ENCODE assay signal across 1 cellular context in the genomic region with DNA sequence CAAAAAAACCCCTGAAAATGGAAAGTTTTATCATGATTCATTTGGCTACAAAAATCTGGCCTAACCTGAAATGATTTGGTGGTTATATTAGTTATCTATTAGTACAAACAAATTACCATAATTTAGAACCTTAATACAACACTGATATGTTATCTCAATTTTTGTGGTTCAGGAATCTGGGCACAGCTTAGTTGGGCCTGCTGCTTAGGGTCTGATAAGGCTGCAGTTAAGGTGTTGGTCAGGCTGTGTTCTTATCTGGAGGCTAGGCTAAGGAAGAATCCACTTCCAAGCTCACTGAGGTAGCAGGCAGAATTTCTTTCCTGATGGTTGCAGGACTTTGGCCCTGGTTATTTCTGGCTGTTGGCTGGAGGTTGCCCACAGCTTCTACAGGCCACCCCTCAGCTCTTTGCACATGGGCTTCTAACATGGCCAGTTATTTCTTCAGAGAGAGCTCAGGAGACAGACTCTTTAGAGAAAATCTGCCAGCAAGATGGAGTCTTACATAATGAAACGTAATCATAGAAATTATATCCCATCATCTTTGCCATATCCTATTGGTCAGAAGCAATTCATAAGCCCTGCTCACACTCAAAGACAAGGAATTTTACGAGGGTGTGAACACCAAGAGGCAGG.
TF ChIP-seq lines count a peak whose summit lies in the region.

No MANE protein-coding gene starts in this region.

TF ChIP-seq in K562, 482 proteins besides CTCF, POLR2A, EP300 and RAD21 (continued from another document and continues in another):
- TF ChIP-seq HIVEP1 (CRISPR knock-in tag; IDR thresholded peaks at IDR 0.05): no peak
- no peak for TF ChIP-seq ZNF232 (CRISPR knock-in tag; IDR thresholded peaks at IDR 0.05)
- TF ChIP-seq, protein P1, sequence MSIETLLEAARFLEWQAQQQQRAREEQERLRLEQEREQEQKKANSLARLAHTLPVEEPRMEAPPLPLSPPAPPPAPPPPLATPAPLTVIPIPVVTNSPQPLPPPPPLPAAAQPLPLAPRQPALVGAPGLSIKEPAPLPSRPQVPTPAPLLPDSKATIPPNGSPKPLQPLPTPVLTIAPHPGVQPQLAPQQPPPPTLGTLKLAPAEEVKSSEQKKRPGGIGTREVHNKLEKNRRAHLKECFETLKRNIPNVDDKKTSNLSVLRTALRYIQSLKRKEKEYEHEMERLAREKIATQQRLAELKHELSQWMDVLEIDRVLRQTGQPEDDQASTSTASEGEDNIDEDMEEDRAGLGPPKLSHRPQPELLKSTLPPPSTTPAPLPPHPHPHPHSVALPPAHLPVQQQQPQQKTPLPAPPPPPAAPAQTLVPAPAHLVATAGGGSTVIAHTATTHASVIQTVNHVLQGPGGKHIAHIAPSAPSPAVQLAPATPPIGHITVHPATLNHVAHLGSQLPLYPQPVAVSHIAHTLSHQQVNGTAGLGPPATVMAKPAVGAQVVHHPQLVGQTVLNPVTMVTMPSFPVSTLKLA (conservative IDR thresholded peaks at IDR 0.05): peak in 1 of 2 experiments; percentile 54; a peak in 1 of 4 replicates
- TF ChIP-seq, protein P2, sequence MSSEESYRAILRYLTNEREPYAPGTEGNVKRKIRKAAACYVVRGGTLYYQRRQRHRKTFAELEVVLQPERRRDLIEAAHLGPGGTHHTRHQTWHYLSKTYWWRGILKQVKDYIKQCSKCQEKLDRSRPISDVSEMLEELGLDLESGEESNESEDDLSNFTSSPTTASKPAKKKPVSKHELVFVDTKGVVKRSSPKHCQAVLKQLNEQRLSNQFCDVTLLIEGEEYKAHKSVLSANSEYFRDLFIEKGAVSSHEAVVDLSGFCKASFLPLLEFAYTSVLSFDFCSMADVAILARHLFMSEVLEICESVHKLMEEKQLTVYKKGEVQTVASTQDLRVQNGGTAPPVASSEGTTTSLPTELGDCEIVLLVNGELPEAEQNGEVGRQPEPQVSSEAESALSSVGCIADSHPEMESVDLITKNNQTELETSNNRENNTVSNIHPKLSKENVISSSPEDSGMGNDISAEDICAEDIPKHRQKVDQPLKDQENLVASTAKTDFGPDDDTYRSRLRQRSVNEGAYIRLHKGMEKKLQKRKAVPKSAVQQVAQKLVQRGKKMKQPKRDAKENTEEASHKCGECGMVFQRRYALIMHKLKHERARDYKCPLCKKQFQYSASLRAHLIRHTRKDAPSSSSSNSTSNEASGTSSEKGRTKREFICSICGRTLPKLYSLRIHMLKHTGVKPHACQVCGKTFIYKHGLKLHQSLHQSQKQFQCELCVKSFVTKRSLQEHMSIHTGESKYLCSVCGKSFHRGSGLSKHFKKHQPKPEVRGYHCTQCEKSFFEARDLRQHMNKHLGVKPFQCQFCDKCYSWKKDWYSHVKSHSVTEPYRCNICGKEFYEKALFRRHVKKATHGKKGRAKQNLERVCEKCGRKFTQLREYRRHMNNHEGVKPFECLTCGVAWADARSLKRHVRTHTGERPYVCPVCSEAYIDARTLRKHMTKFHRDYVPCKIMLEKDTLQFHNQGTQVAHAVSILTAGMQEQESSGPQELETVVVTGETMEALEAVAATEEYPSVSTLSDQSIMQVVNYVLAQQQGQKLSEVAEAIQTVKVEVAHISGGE (CRISPR knock-in tag; IDR thresholded peaks at IDR 0.05): peak in 1 of 3 experiments; percentile 67; a peak in 1 of 6 replicates
- peak; percentile 86; the same call in 1 of the 2 replicates for TF ChIP-seq ZNF644 (tag; IDR thresholded peaks at IDR 0.05; ENCODE audit: low read depth)
- TF ChIP-seq, protein P3, sequence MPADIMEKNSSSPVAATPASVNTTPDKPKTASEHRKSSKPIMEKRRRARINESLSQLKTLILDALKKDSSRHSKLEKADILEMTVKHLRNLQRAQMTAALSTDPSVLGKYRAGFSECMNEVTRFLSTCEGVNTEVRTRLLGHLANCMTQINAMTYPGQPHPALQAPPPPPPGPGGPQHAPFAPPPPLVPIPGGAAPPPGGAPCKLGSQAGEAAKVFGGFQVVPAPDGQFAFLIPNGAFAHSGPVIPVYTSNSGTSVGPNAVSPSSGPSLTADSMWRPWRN (IDR thresholded peaks at IDR 0.05; ENCODE audit: low read depth): peak; percentile 98
- TF ChIP-seq, protein P4, sequence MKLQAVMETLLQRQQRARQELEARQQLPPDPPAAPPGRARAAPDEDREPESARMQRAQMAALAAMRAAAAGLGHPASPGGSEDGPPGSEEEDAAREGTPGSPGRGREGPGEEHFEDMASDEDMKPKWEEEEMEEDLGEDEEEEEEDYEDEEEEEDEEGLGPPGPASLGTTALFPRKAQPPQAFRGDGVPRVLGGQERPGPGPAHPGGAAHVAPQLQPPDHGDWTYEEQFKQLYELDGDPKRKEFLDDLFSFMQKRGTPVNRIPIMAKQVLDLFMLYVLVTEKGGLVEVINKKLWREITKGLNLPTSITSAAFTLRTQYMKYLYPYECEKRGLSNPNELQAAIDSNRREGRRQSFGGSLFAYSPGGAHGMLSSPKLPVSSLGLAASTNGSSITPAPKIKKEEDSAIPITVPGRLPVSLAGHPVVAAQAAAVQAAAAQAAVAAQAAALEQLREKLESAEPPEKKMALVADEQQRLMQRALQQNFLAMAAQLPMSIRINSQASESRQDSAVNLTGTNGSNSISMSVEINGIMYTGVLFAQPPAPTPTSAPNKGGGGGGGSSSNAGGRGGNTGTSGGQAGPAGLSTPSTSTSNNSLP (IDR thresholded peaks at IDR 0.05; ENCODE audit: borderline replicate concordance, low read depth, low read length): no peak
- no peak for TF ChIP-seq GABPB2 (CRISPR knock-in tag; conservative IDR thresholded peaks at IDR 0.05)
- TF ChIP-seq ZSCAN32 (CRISPR knock-in tag; IDR thresholded peaks at IDR 0.05): no peak
- TF ChIP-seq, protein P5, sequence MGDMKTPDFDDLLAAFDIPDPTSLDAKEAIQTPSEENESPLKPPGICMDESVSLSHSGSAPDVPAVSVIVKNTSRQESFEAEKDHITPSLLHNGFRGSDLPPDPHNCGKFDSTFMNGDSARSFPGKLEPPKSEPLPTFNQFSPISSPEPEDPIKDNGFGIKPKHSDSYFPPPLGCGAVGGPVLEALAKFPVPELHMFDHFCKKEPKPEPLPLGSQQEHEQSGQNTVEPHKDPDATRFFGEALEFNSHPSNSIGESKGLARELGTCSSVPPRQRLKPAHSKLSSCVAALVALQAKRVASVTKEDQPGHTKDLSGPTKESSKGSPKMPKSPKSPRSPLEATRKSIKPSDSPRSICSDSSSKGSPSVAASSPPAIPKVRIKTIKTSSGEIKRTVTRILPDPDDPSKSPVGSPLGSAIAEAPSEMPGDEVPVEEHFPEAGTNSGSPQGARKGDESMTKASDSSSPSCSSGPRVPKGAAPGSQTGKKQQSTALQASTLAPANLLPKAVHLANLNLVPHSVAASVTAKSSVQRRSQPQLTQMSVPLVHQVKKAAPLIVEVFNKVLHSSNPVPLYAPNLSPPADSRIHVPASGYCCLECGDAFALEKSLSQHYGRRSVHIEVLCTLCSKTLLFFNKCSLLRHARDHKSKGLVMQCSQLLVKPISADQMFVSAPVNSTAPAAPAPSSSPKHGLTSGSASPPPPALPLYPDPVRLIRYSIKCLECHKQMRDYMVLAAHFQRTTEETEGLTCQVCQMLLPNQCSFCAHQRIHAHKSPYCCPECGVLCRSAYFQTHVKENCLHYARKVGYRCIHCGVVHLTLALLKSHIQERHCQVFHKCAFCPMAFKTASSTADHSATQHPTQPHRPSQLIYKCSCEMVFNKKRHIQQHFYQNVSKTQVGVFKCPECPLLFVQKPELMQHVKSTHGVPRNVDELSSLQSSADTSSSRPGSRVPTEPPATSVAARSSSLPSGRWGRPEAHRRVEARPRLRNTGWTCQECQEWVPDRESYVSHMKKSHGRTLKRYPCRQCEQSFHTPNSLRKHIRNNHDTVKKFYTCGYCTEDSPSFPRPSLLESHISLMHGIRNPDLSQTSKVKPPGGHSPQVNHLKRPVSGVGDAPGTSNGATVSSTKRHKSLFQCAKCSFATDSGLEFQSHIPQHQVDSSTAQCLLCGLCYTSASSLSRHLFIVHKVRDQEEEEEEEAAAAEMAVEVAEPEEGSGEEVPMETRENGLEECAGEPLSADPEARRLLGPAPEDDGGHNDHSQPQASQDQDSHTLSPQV (IDR thresholded peaks at IDR 0.05): 0 out of 2 replicates have a peak, but pooled peaks have one; percentile 10
- TF ChIP-seq, protein P6, sequence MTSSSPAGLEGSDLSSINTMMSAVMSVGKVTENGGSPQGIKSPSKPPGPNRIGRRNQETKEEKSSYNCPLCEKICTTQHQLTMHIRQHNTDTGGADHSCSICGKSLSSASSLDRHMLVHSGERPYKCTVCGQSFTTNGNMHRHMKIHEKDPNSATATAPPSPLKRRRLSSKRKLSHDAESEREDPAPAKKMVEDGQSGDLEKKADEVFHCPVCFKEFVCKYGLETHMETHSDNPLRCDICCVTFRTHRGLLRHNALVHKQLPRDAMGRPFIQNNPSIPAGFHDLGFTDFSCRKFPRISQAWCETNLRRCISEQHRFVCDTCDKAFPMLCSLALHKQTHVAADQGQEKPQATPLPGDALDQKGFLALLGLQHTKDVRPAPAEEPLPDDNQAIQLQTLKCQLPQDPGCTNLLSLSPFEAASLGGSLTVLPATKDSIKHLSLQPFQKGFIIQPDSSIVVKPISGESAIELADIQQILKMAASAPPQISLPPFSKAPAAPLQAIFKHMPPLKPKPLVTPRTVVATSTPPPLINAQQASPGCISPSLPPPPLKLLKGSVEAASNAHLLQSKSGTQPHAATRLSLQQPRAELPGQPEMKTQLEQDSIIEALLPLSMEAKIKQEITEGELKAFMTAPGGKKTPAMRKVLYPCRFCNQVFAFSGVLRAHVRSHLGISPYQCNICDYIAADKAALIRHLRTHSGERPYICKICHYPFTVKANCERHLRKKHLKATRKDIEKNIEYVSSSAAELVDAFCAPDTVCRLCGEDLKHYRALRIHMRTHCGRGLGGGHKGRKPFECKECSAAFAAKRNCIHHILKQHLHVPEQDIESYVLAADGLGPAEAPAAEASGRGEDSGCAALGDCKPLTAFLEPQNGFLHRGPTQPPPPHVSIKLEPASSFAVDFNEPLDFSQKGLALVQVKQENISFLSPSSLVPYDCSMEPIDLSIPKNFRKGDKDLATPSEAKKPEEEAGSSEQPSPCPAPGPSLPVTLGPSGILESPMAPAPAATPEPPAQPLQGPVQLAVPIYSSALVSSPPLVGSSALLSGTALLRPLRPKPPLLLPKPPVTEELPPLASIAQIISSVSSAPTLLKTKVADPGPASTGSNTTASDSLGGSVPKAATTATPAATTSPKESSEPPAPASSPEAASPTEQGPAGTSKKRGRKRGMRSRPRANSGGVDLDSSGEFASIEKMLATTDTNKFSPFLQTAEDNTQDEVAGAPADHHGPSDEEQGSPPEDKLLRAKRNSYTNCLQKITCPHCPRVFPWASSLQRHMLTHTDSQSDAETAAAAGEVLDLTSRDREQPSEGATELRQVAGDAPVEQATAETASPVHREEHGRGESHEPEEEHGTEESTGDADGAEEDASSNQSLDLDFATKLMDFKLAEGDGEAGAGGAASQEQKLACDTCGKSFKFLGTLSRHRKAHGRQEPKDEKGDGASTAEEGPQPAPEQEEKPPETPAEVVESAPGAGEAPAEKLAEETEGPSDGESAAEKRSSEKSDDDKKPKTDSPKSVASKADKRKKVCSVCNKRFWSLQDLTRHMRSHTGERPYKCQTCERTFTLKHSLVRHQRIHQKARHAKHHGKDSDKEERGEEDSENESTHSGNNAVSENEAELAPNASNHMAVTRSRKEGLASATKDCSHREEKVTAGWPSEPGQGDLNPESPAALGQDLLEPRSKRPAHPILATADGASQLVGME (CRISPR knock-in tag; IDR thresholded peaks at IDR 0.05): no peak
- TF ChIP-seq, protein P7, sequence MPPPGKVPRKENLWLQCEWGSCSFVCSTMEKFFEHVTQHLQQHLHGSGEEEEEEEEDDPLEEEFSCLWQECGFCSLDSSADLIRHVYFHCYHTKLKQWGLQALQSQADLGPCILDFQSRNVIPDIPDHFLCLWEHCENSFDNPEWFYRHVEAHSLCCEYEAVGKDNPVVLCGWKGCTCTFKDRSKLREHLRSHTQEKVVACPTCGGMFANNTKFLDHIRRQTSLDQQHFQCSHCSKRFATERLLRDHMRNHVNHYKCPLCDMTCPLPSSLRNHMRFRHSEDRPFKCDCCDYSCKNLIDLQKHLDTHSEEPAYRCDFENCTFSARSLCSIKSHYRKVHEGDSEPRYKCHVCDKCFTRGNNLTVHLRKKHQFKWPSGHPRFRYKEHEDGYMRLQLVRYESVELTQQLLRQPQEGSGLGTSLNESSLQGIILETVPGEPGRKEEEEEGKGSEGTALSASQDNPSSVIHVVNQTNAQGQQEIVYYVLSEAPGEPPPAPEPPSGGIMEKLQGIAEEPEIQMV (tag; conservative IDR thresholded peaks at IDR 0.05; ENCODE audit: low read depth): no peak
- no peak for TF ChIP-seq ZNF445 (CRISPR knock-in tag; IDR thresholded peaks at IDR 0.05; ENCODE audit: low read depth)
- TF ChIP-seq, protein P8, sequence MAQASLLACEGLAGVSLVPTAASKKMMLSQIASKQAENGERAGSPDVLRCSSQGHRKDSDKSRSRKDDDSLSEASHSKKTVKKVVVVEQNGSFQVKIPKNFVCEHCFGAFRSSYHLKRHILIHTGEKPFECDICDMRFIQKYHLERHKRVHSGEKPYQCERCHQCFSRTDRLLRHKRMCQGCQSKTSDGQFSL (CRISPR knock-in tag; IDR thresholded peaks at IDR 0.05): no peak
- TF ChIP-seq, protein P8 (tag; IDR thresholded peaks at IDR 0.05): no peak
- TF ChIP-seq FOXA3 (CRISPR knock-in tag; conservative IDR thresholded peaks at IDR 0.05 in 1 of 2, IDR thresholded peaks at IDR 0.05 in 1 of 2): 0 out of 4 replicates have a peak, but pooled peaks of 1 of the 2 experiments have one; percentile 4
- TF ChIP-seq SRSF3 (IDR thresholded peaks at IDR 0.05; ENCODE audit: insufficient read depth, low read length): no peak
- TF ChIP-seq ZC3H11A (IDR thresholded peaks at IDR 0.05; ENCODE audit: low read depth, low read length): no peak
- TF ChIP-seq ZNF316 (IDR thresholded peaks at IDR 0.05): no peak
- TF ChIP-seq RBBP5 (IDR thresholded peaks at IDR 0.05; ENCODE audit: borderline replicate concordance, insufficient read depth, low read length, poor library complexity, severe bottlenecking): no peak
- TF ChIP-seq, protein P9, sequence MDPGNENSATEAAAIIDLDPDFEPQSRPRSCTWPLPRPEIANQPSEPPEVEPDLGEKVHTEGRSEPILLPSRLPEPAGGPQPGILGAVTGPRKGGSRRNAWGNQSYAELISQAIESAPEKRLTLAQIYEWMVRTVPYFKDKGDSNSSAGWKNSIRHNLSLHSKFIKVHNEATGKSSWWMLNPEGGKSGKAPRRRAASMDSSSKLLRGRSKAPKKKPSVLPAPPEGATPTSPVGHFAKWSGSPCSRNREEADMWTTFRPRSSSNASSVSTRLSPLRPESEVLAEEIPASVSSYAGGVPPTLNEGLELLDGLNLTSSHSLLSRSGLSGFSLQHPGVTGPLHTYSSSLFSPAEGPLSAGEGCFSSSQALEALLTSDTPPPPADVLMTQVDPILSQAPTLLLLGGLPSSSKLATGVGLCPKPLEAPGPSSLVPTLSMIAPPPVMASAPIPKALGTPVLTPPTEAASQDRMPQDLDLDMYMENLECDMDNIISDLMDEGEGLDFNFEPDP (CRISPR knock-in tag; IDR thresholded peaks at IDR 0.05): no peak
- TF ChIP-seq KDM4B (IDR thresholded peaks at IDR 0.05; ENCODE audit: borderline replicate concordance in 2 of 2, low read depth in 1 of 2): no peak
- no peak for TF ChIP-seq SAFB (IDR thresholded peaks at IDR 0.05; ENCODE audit: borderline replicate concordance, low read depth, low read length)
- TF ChIP-seq ZNF830 (CRISPR knock-in tag; IDR thresholded peaks at IDR 0.05): no peak
- 0 out of 2 replicates have a peak, but pooled peaks have one; percentile 47 for TF ChIP-seq SMAD3 (CRISPR knock-in tag; conservative IDR thresholded peaks at IDR 0.05)
- TF ChIP-seq BHLHE40 (IDR thresholded peaks at IDR 0.05; ENCODE audit: low read length): peak; percentile 62
- TF ChIP-seq ZNF717 (CRISPR knock-in tag; IDR thresholded peaks at IDR 0.05): no peak
- TF ChIP-seq HDAC8 (tag; IDR thresholded peaks at IDR 0.05): no peak
- no peak for TF ChIP-seq RBM25 (IDR thresholded peaks at IDR 0.05; ENCODE audit: low read depth, low read length, severe bottlenecking)
